ENCODE assay signal across 17 cellular contexts in genomic region chr6:16824804-16825777, GRCh38.
DNase-seq lines count a peak whose midpoint lies in the region; ATAC-seq and TF ChIP-seq lines count a peak whose summit lies in the region.
"Had no signal": no experiment of that assay in that cellular context is flagged by ENCODE, and none has a peak within 500 bp of the region (broad histone marks: within the 10 kb centered on the region; RNA-seq: fewer than 3 reads in every experiment).

No MANE protein-coding gene starts in this region.

- TF ChIP-seq CTCF in CD14-positive monocyte (IDR thresholded peaks at IDR 0.05), result no peak

- H3K4me1 Mint-ChIP-seq in CD14-positive monocyte (peaks cover 27% of the 10 kb centered on the region), memory B cell (peaks cover 12% of the 10 kb centered on the region)

- H3K36me3 Mint-ChIP-seq in CD14-positive monocyte, result no peaks in the 10 kb centered on the region
- H3K36me3 Mint-ChIP-seq in memory B cell, result peaks cover 2% of the 10 kb centered on the region
- H3K36me3 Mint-ChIP-seq: activated naive CD8-positive, alpha-beta T cell had no signal

- H3K9me3 Mint-ChIP-seq in CD14-positive monocyte (peaks cover 0 to 2% (median 0%) of the 10 kb centered on the region in 7 donors), memory B cell (no peaks in the 10 kb centered on the region)
- H3K9me3 Mint-ChIP-seq: activated B cell treated with CpG ODN at 0.5 μM for 24 hours; activated T-helper 1 cell treated with anti-CD3 and anti-CD28 coated beads, Interleukin-12 subunit alpha, Interleukin-12 subunit beta, Interleukin-2, Interleukin-4 antibody, amounts not matched to agents 30 ng/mL and 10 ng/mL and 1 ng/mL, durations not matched to agents 14 hours and 24 hours and 36 hours had no signal

- H3K4me3 Mint-ChIP-seq in CD14-positive monocyte (peak overlapping the region; percentile 32 to 78), memory B cell (no peak overlapping the region)
- H3K4me3 Mint-ChIP-seq: activated B cell treated with CpG ODN at 0.5 μM for 24 hours; activated naive CD8-positive, alpha-beta T cell; activated T-helper 1 cell treated with anti-CD3 and anti-CD28 coated beads, Interleukin-12 subunit alpha, Interleukin-12 subunit beta, Interleukin-2, Interleukin-4 antibody, amounts not matched to agents 30 ng/mL and 10 ng/mL and 1 ng/mL, durations not matched to agents 14 hours and 24 hours and 36 hours had no signal

- no peak for DNase-seq in CD14-positive monocyte (ENCODE audit: low spot score)
- peak; percentile 43 for DNase-seq in NOMO-1 treated with dmso at 0.1 percent for 144 hours (lab: John Stamatoyannopoulos, UW; ENCODE audit: unreplicated experiment)
- no peak for DNase-seq in memory B cell (ENCODE audit: low spot score in 2 of 2)
- no peak for DNase-seq in HUDEP-2 (lab: John Stamatoyannopoulos, UW; ENCODE audit: unreplicated experiment in 76 of 76)
- no peak for DNase-seq in ureter (ENCODE audit: low spot score)
- no peak for DNase-seq in DMS79 (lab: John Stamatoyannopoulos, UW)
- DNase-seq: activated B cell treated with CpG ODN at 0.5 μM for 24 hours, head of caudate nucleus, left ventricle myocardium superior, MM.1S, NCI-H1930, retina, Right ventricle myocardium superior had no signal

- peaks cover 2 to 12% (median 8%) of the 10 kb centered on the region in 3 donors for H3K27me3 Mint-ChIP-seq in CD14-positive monocyte (ENCODE audit: low read depth in 3 of 3)
- H3K27me3 Mint-ChIP-seq in memory B cell, result peaks cover 7% of the 10 kb centered on the region

- intact Hi-C loops in CD14-positive monocyte (cut with micrococcal nuclease), result no loop called here

- H3K27ac Mint-ChIP-seq in CD14-positive monocyte, result peak overlapping the region; percentile 85 to 95 (median 90)
- H3K27ac Mint-ChIP-seq in memory B cell, result peak overlapping the region; percentile 39
- H3K27ac Mint-ChIP-seq: activated B cell treated with CpG ODN at 0.5 μM for 24 hours; activated naive CD8-positive, alpha-beta T cell; activated T-helper 1 cell treated with anti-CD3 and anti-CD28 coated beads, Interleukin-12 subunit alpha, Interleukin-12 subunit beta, Interleukin-2, Interleukin-4 antibody, amounts not matched to agents 30 ng/mL and 10 ng/mL and 1 ng/mL, durations not matched to agents 14 hours and 24 hours and 36 hours had no signal

- ATAC-seq in GM21529 (IDR thresholded peaks at IDR 0.05; ENCODE audit: unreplicated experiment), result peak; percentile 45
- ATAC-seq in memory B cell (ENCODE audit: low read depth), result peak; percentile 72
- ATAC-seq in GM21367 (IDR thresholded peaks at IDR 0.05; ENCODE audit: unreplicated experiment), result no peak
- ATAC-seq: left ventricle myocardium superior had no signal
